In genomic region chr5:149583394-149583793, GRCh38 we compare ENCODE assay signal across 12 cellular contexts. TPM values are rescaled to one million over a fixed set of nuclear protein-coding genes. Genes with fewer than 3 reads are reported as not detected.
A peak's percentile ranks its signal among the peaks of the same experiment; 100 is the strongest.
DNase-seq lines count a peak whose midpoint lies in the region; ATAC-seq, FAIRE-seq and TF ChIP-seq lines count a peak whose summit lies in the region.
"Had no signal": no experiment of that assay in that cellular context is flagged by ENCODE, and none has a peak within 500 bp of the region (broad histone marks: within the 10 kb centered on the region; RNA-seq: fewer than 3 reads in every experiment).

No MANE protein-coding gene starts in this region.

- TF ChIP-seq CTCF in D721Med (IDR thresholded peaks at IDR 0.05; ENCODE audit: insufficient read depth, missing control alignments), result no peak

- no peak for FAIRE-seq in D721Med (lab: Jason Lieb, UNC)

- intact Hi-C loops in left ventricle myocardium superior (cut with micrococcal nuclease), result no loop called here

- H3K27ac Mint-ChIP-seq in stimulated activated naive CD8-positive, alpha-beta T cell treated with anti-CD3 and anti-CD28 coated beads, Interleukin-15, amount 100 ng/mL, for 72 hours, result no peak overlapping the region
- H3K27ac Mint-ChIP-seq: activated naive CD4-positive, alpha-beta T cell treated with anti-CD3 and anti-CD28 coated beads for 36 hours; T-helper 1 cell treated with Interleukin-12 subunit alpha and Interleukin-12 subunit beta and Interleukin-4 antibody, amounts not matched to agents 30 μg/mL and 1 μg/mL, for 36 hours had no signal

- peaks cover 29% of the 10 kb centered on the region for H3K4me1 Mint-ChIP-seq in stimulated activated naive CD8-positive, alpha-beta T cell treated with anti-CD3 and anti-CD28 coated beads, Interleukin-15, amount 100 ng/mL, for 72 hours

- peak overlapping the region; percentile 83 for H3K27ac ChIP-seq in rectal smooth muscle tissue (ENCODE audit: low read depth, low read length)

- H3K9me3 Mint-ChIP-seq in stimulated activated naive CD8-positive, alpha-beta T cell treated with anti-CD3 and anti-CD28 coated beads, Interleukin-15, amount 100 ng/mL, for 72 hours, result no peaks in the 10 kb centered on the region
- H3K9me3 Mint-ChIP-seq: activated naive CD4-positive, alpha-beta T cell treated with anti-CD3 and anti-CD28 coated beads for 36 hours; T-helper 1 cell treated with Interleukin-12 subunit alpha and Interleukin-12 subunit beta and Interleukin-4 antibody, amounts not matched to agents 30 μg/mL and 1 μg/mL, for 36 hours had no signal

- ATAC-seq in left ventricle myocardium superior, result peak; percentile 39
- no peak for ATAC-seq in stimulated activated naive CD8-positive, alpha-beta T cell treated with anti-CD3 and anti-CD28 coated beads, Interleukin-15, amount 100 ng/mL, for 72 hours
- ATAC-seq in GM18909 (IDR thresholded peaks at IDR 0.05; ENCODE audit: poor library complexity, unreplicated experiment), result no peak

- H3K4me1 ChIP-seq in rectal smooth muscle tissue (ENCODE audit: control insufficient read depth, insufficient read depth, low read length), result peaks cover 21% of the 10 kb centered on the region

- no peaks in the 10 kb centered on the region for H3K27me3 ChIP-seq in rectal smooth muscle tissue (ENCODE audit: control insufficient read depth, insufficient read depth, low read length)

- DNase-seq in H4 (ENCODE audit: low spot score) (peak; percentile 33), amygdala (lab: John Stamatoyannopoulos, UW) (peak in 46 of 56 donors; percentile 8 to 84 (median 42)), left ventricle myocardium superior (no peak), D721Med (ENCODE audit: insufficient read length, low spot score) (no peak), T-helper 1 cell (no peak)
- no peak for DNase-seq in stimulated activated naive CD8-positive, alpha-beta T cell treated with anti-CD3 and anti-CD28 coated beads, Interleukin-15, amount 100 ng/mL, for 72 hours
- DNase-seq: activated naive CD4-positive, alpha-beta T cell treated with anti-CD3 and anti-CD28 coated beads for 36 hours; Calu3; NCI-H187 had no signal

- H3K4me3 ChIP-seq in rectal smooth muscle tissue (ENCODE audit: low read length), result peak overlapping the region; percentile 43

- no peaks in the 10 kb centered on the region for H3K36me3 ChIP-seq in rectal smooth muscle tissue (ENCODE audit: control insufficient read depth, insufficient read depth, low read length)

- peaks cover 9% of the 10 kb centered on the region for H3K27me3 Mint-ChIP-seq in stimulated activated naive CD8-positive, alpha-beta T cell treated with anti-CD3 and anti-CD28 coated beads, Interleukin-15, amount 100 ng/mL, for 72 hours

- H3K9ac ChIP-seq in rectal smooth muscle tissue (ENCODE audit: low read length), result no peak overlapping the region

- H3K4me3 Mint-ChIP-seq in stimulated activated naive CD8-positive, alpha-beta T cell treated with anti-CD3 and anti-CD28 coated beads, Interleukin-15, amount 100 ng/mL, for 72 hours, result no peak overlapping the region
- H3K4me3 Mint-ChIP-seq: activated naive CD4-positive, alpha-beta T cell treated with anti-CD3 and anti-CD28 coated beads for 36 hours; T-helper 1 cell treated with Interleukin-12 subunit alpha and Interleukin-12 subunit beta and Interleukin-4 antibody, amounts not matched to agents 30 μg/mL and 1 μg/mL, for 36 hours had no signal

RNA-seq across cellular contexts. Expression of gene ARHGEF37, which starts 2.1 kb away (rescaled TPM):
- total RNA-seq in H4 (2014; rRNA removed; shearing (Covaris generic)), result 0.81 and 0.90 TPM in 2 replicates
- 32.8 TPM for total RNA-seq in left ventricle myocardium superior

RNA-seq across cellular contexts. Expression of gene CSNK1A1, which starts 32.2 kb away (rescaled TPM):
- 222 and 250 TPM in 2 replicates for total RNA-seq in H4 (2014; rRNA removed; shearing (Covaris generic))
- total RNA-seq in left ventricle myocardium superior, result 214 TPM

Comparison
In these comparisons a context has a peak if more than half of its experiments do, and no peak if none do; other contexts are left out.
1. DNase-seq: peak in H4 (single experiment) and amygdala (46 of 56); none in left ventricle myocardium superior (single experiment), stimulated activated naive CD8-positive, alpha-beta T cell treated with anti-CD3 and anti-CD28 coated beads, Interleukin-15, amount 100 ng/mL, for 72 hours (0 of 2), D721Med (single experiment) and T-helper 1 cell (0 of 5).
2. RNA of gene ARHGEF37, which starts 2.1 kb away (total RNA-seq): 32.8 TPM in left ventricle myocardium superior (single experiment); 0.81 to 0.90 TPM in H4; every median in the first group is over 10 times any median in the second.